1 cellular context compared by ENCODE assay signal in the genomic region with DNA sequence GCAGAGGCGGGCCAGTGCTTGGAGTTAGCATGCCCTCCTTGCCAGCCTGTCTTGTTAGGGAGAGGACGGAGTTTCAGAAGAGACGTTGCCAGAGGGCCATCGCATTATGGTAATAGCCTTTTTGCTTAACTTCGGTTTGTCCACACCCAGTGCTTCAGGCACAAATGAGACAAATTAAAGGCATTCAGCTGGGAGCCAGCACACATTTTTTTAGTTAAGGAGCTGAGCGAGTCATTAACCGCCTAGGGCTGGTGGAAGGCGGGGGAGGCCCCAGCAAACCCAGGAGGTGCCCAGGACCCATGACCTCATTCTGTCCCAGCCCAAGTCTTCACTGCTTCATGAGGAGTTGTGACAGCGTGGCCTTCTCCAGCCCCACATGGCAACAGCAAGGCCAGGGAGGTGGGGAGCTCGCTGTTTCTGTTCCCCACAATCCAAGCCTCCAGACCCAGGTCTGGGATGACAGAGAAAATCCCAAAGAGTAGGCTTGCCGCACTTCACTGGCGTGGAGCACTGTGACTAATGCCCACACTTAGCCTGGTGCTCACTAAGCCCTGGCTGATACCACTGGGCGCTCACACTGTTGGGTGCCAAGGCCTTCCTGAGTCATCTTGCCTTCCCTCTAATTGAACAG.
TF ChIP-seq lines count a peak whose summit lies in the region.

No MANE protein-coding gene starts in this region.

TF ChIP-seq in PFSK-1, 5 proteins besides CTCF, POLR2A, EP300 and RAD21 (continued from another document):
- TF ChIP-seq FOXP2 (optimal IDR thresholded peaks at IDR 0.05; ENCODE audit: borderline replicate concordance, extremely low read depth, extremely low read length, insufficient read depth) (peak; percentile 35), SIN3A (IDR thresholded peaks at IDR 0.05; ENCODE audit: borderline replicate concordance, insufficient read depth, low read length) (no peak)
